Comparison of ENCODE assay signal across 1 cellular context in genomic region chr12:39368891-39369290, GRCh38.
TF ChIP-seq lines count a peak whose summit lies in the region.

No MANE protein-coding gene starts in this region.

TF ChIP-seq in HepG2, 621 proteins besides CTCF, POLR2A, EP300 and RAD21 (continued from another document):
- TF ChIP-seq NFAT5 (CRISPR knock-in tag; IDR thresholded peaks at IDR 0.05) (no peak), TBP (CRISPR knock-in tag; IDR thresholded peaks at IDR 0.05) (no peak), ZFP36L2 (CRISPR knock-in tag; IDR thresholded peaks at IDR 0.05) (no peak), MXD3 (CRISPR knock-in tag; IDR thresholded peaks at IDR 0.05) (no peak), PITX1 (CRISPR knock-in tag; IDR thresholded peaks at IDR 0.05) (no peak)
TF ChIP-seq in HepG2: peak in this region for 0.
